In the genomic region with DNA sequence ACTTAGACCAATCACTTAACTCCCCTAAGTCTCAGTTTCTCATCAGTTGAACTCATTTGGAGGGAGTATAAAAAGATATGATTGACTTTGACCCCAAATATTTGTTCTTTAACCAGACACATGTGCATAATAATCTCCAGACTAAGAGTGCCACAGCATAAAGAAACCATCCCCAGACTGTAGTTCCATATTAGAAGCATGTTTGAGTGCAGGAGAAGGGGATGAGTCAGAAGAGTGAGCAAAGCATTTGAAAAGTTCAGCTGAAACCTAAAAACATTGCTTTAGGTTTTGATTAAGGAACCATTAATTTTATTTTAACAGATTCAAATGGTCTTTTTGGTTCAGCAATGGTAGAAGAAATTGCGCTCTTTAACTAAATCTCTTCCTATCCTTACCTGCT, we compare ENCODE assay signal across 19 cellular contexts.
"Had no signal": no experiment of that assay in that cellular context is flagged by ENCODE, and none has a peak within 500 bp of the region (broad histone marks: within the 10 kb centered on the region; RNA-seq: fewer than 3 reads in every experiment).

No MANE protein-coding gene starts in this region.

- ATAC-seq: left ventricle myocardium superior; naive thymus-derived CD8-positive, alpha-beta T cell had no signal

- H3K4me3 Mint-ChIP-seq: activated naive CD4-positive, alpha-beta T cell treated with anti-CD3 and anti-CD28 coated beads, Interleukin-2, amount 10 ng/mL, durations not matched to agents 7 days and 5 days; activated T-cell treated with anti-CD3 and anti-CD28 coated beads, Interleukin-2, amount 50 U/mL, for 24 hours; memory B cell; naive thymus-derived CD8-positive, alpha-beta T cell had no signal

- H3K4me1 ChIP-seq: right atrium auricular region, transverse colon had no signal

- H3K4me3 ChIP-seq: right atrium auricular region, skin epidermis, transverse colon had no signal

- DNase-seq: activated CD4-positive, alpha-beta T cell treated with anti-CD3 and anti-CD28 coated beads for 1 hour; activated CD4-positive, alpha-beta T cell treated with anti-CD3 and anti-CD28 coated beads, Interleukin-2, amount 50 U/mL, for 48 hours; activated naive CD4-positive, alpha-beta T cell treated with anti-CD3 and anti-CD28 coated beads, Interleukin-2, amount 10 ng/mL, durations not matched to agents 7 days and 5 days; activated T-cell treated with anti-CD3 and anti-CD28 coated beads, Interleukin-2, amount 50 U/mL, for 24 hours; cerebellar nuclear complex; dermis blood vessel endothelial cell; hypothalamus; kidney glomerular epithelial cell; left ventricle myocardium superior; naive thymus-derived CD8-positive, alpha-beta T cell; stimulated activated CD4-positive, alpha-beta T cell treated with anti-CD3 and anti-CD28 coated beads, Interleukin-4, amount 100 ng/mL, for 24 hours; stimulated activated naive CD4-positive, alpha-beta T cell treated with Interleukin-2 at 50 U/mL for 16 hours; substantia nigra; transverse colon had no signal

- H3K27me3 ChIP-seq: neutrophil, right atrium auricular region, transverse colon had no signal

- H3K4me1 Mint-ChIP-seq: activated naive CD4-positive, alpha-beta T cell treated with anti-CD3 and anti-CD28 coated beads, Interleukin-2, amount 10 ng/mL, durations not matched to agents 7 days and 5 days; memory B cell; naive thymus-derived CD8-positive, alpha-beta T cell had no signal

- H3K27ac Mint-ChIP-seq: activated naive CD4-positive, alpha-beta T cell treated with anti-CD3 and anti-CD28 coated beads, Interleukin-2, amount 10 ng/mL, durations not matched to agents 7 days and 5 days; activated T-cell treated with anti-CD3 and anti-CD28 coated beads, Interleukin-2, amount 50 U/mL, for 24 hours; memory B cell; naive thymus-derived CD8-positive, alpha-beta T cell had no signal

- H3K9me3 ChIP-seq: neutrophil, right atrium auricular region, transverse colon had no signal

- H3K36me3 Mint-ChIP-seq: activated naive CD4-positive, alpha-beta T cell treated with anti-CD3 and anti-CD28 coated beads, Interleukin-2, amount 10 ng/mL, durations not matched to agents 7 days and 5 days; memory B cell; naive thymus-derived CD8-positive, alpha-beta T cell had no signal

- H3K9me3 Mint-ChIP-seq: activated naive CD4-positive, alpha-beta T cell treated with anti-CD3 and anti-CD28 coated beads, Interleukin-2, amount 10 ng/mL, durations not matched to agents 7 days and 5 days; activated T-cell treated with anti-CD3 and anti-CD28 coated beads, Interleukin-2, amount 50 U/mL, for 24 hours had no signal

- H3K36me3 ChIP-seq: neutrophil, right atrium auricular region, transverse colon had no signal

- H3K27ac ChIP-seq: neutrophil, right atrium auricular region, transverse colon, VCaP had no signal
